ENCODE assay signal across 8 cellular contexts in genomic region chr2:235766206-235766794, GRCh38.
DNase-seq lines count a peak whose midpoint lies in the region; ATAC-seq and TF ChIP-seq lines count a peak whose summit lies in the region.

No MANE protein-coding gene starts in this region.

- DNase-seq in HEK293T (ENCODE audit: extremely low spot score) (peak; percentile 65), NCI-H2029 treated with DMSO at 0.1 percent for 48 hours (lab: John Stamatoyannopoulos, UW) (peak; percentile 74), T1000 (lab: John Stamatoyannopoulos, UW) (peak; percentile 56), left colon (peak in 1 of 2 donors; percentile 66), UCSD-AML1 (lab: John Stamatoyannopoulos, UW; ENCODE audit: unreplicated experiment) (no peak)
- peak; percentile 28 for DNase-seq in central memory CD4-positive, alpha-beta T cell
- DNase-seq in stimulated activated CD4-positive, alpha-beta T cell treated with anti-CD3 and anti-CD28 coated beads, Interleukin-4, amount 100 ng/mL, for 4 hours = peak; percentile 11 to 24

- H4K20me1 ChIP-seq in DOHH2 (ENCODE audit: control insufficient read depth, insufficient read depth, low read depth, low read length) = peaks cover 3% of the 10 kb centered on the region; the same call in 1 of the 2 replicates

- no peak overlapping the region for H3K27ac ChIP-seq in DOHH2 (ENCODE audit: low read depth, low read length)

- no peak overlapping the region for H3K4me3 ChIP-seq in DOHH2 (ENCODE audit: low read length)

- no peaks in the 10 kb centered on the region for H3K9me2 ChIP-seq in DOHH2 (replicated peaks; ENCODE audit: control insufficient read depth, low read length)

- no peaks in the 10 kb centered on the region for H3F3A ChIP-seq in DOHH2 (ENCODE audit: control insufficient read depth, insufficient read depth)

- no peaks in the 10 kb centered on the region for H3K27me3 ChIP-seq in DOHH2 (ENCODE audit: control insufficient read depth, low read length)

- H3K4me1 ChIP-seq in DOHH2 (ENCODE audit: control insufficient read depth, low read length) = no peaks in the 10 kb centered on the region

- H3K36me3 ChIP-seq in DOHH2 (ENCODE audit: control insufficient read depth, low read length) = no peaks in the 10 kb centered on the region

- peak; percentile 90 for ATAC-seq in left colon

- no peak overlapping the region for H3K4me2 ChIP-seq in DOHH2 (ENCODE audit: low read length)

- CTCF ChIA-PET in HEK293T (lab: Yijun Ruan, JAX) = interaction anchor here (0.6 to 1.7 kb wide), 13 partner anchors 10 to 1319 kb away, joined by 3 to 14 read pairs (median 3); no protein-coding TSS in a partner anchor

- POLR2A ChIA-PET in HEK293T (lab: Yijun Ruan, JAX) = interaction anchor here (1.0 kb wide), 1 partner anchor 412 kb away, joined by 6 read pairs; no protein-coding TSS in a partner anchor

- no peaks in the 10 kb centered on the region for H3K79me2 ChIP-seq in DOHH2 (ENCODE audit: control insufficient read depth, low read length)

- peak; percentile 83 for TF ChIP-seq CTCF in DOHH2 (IDR thresholded peaks at IDR 0.05; ENCODE audit: low read depth, low read length, poor library complexity, severe bottlenecking)

- intact Hi-C loops in left colon (cut with DNase I, micrococcal nuclease) = loop anchor here in 1 of 2 donors (5.0 to 10.0 kb wide), 2 partner anchors 416 to 1309 kb away; no protein-coding TSS in a partner anchor

- H3K9me3 ChIP-seq in DOHH2 (ENCODE audit: control insufficient read depth, insufficient read depth, low read length) = no peaks in the 10 kb centered on the region

TF ChIP-seq in HEK293T, 16 proteins besides CTCF, POLR2A, EP300 and RAD21:
- TF ChIP-seq SUZ12 (IDR thresholded peaks at IDR 0.05) = no peak
- TF ChIP-seq ELF4 (IDR thresholded peaks at IDR 0.05) = no peak
- no peak for TF ChIP-seq FOXA1 (IDR thresholded peaks at IDR 0.05)
